In the genomic region with DNA sequence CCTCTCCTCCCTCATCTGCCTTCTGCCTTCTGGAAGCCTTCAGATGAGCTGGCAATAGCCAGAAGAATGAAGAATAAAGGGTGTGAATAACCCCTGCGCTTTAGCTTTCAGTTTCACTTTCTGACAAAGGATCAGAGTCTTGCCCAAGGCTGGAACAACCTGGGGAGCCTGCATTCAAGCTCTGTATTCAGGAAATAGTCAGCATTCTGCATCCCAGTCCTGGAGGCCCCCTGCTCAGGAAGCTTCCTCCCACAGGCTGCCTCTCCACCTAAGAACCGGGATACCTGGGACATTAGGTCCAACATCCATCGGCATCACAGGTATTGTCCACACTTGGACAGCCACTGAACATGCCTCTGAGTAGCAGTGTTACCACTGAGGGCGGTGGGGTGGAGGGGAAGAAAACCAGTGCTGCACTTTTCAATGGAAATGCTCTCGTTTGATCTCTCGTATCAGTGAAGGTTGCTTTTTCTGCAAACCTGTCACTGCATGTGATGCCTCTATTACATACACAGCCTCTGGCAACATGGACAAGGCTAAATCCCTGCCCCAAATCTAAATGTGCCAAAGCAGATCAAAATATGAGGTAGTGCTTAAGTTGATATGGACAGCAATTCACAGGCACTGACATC, we compare ENCODE assay signal across 10 cellular contexts. TPM values are rescaled to one million over a fixed set of nuclear protein-coding genes. Genes with fewer than 3 reads are reported as not detected.
DNase-seq lines count a peak whose midpoint lies in the region; ATAC-seq, FAIRE-seq and TF ChIP-seq lines count a peak whose summit lies in the region.
"Had no signal": no experiment of that assay in that cellular context is flagged by ENCODE, and none has a peak within 500 bp of the region (broad histone marks: within the 10 kb centered on the region; RNA-seq: fewer than 3 reads in every experiment).

No MANE protein-coding gene starts in this region.

- peaks cover 0 to 3% (median 0%) of the 10 kb centered on the region in 5 donors for H3K27me3 Mint-ChIP-seq in naive thymus-derived CD4-positive, alpha-beta T cell
- H3K27me3 Mint-ChIP-seq in activated T-cell treated with anti-CD3 and anti-CD28 coated beads, Interleukin-2, amount 50 U/mL, for 24 hours: no peaks in the 10 kb centered on the region
- H3K27me3 Mint-ChIP-seq: IgD-negative memory B cell had no signal

- no peak overlapping the region for H3K27ac Mint-ChIP-seq in naive thymus-derived CD4-positive, alpha-beta T cell
- H3K27ac Mint-ChIP-seq in activated T-cell treated with anti-CD3 and anti-CD28 coated beads, Interleukin-2, amount 50 U/mL, for 24 hours: no peak overlapping the region
- H3K27ac Mint-ChIP-seq: IgD-negative memory B cell had no signal

- peak overlapping the region in 4 of 10 donors; percentile 8 to 35 (median 18) for H3K4me3 Mint-ChIP-seq in naive thymus-derived CD4-positive, alpha-beta T cell
- H3K4me3 Mint-ChIP-seq in activated T-cell treated with anti-CD3 and anti-CD28 coated beads, Interleukin-2, amount 50 U/mL, for 24 hours: no peak overlapping the region
- H3K4me3 Mint-ChIP-seq: IgD-negative memory B cell had no signal

- POLR2A ChIA-PET in naive thymus-derived CD4-positive, alpha-beta T cell (lab: Charles Lee): no interaction called here

- peak overlapping the region; percentile 22 for H3K9ac ChIP-seq in HUES6 (ENCODE audit: low read length)

- H3K9me3 ChIP-seq in HUES6 (ENCODE audit: control insufficient read depth, insufficient read depth, low read depth, low read length): no peaks in the 10 kb centered on the region
- no peaks in the 10 kb centered on the region for H3K9me3 ChIP-seq in naive thymus-derived CD4-positive, alpha-beta T cell (ENCODE audit: control insufficient read depth in 2 of 3, low read length in 3 of 3)

- ATAC-seq in GM19455 (IDR thresholded peaks at IDR 0.05; ENCODE audit: unreplicated experiment) (peak; percentile 63), Right ventricle myocardium inferior (no peak)
- ATAC-seq in naive thymus-derived CD4-positive, alpha-beta T cell: peak; percentile 47

- peaks cover 44% of the 10 kb centered on the region for H3K4me1 ChIP-seq in HUES6 (ENCODE audit: control insufficient read depth, insufficient read depth, low read length)
- no peaks in the 10 kb centered on the region for H3K4me1 ChIP-seq in naive thymus-derived CD4-positive, alpha-beta T cell (ENCODE audit: control insufficient read depth in 2 of 2, insufficient read depth in 2 of 2, low read length in 2 of 2)

- peaks cover 0 to 1% (median 0%) of the 10 kb centered on the region in 11 donors for H3K9me3 Mint-ChIP-seq in naive thymus-derived CD4-positive, alpha-beta T cell
- no peaks in the 10 kb centered on the region for H3K9me3 Mint-ChIP-seq in activated T-cell treated with anti-CD3 and anti-CD28 coated beads, Interleukin-2, amount 50 U/mL, for 24 hours
- H3K9me3 Mint-ChIP-seq: IgD-negative memory B cell had no signal

- peaks cover 4 to 22% (median 13%) of the 10 kb centered on the region in 7 donors for H3K4me1 Mint-ChIP-seq in naive thymus-derived CD4-positive, alpha-beta T cell
- peaks cover 15% of the 10 kb centered on the region for H3K4me1 Mint-ChIP-seq in activated T-cell treated with anti-CD3 and anti-CD28 coated beads, Interleukin-2, amount 50 U/mL, for 24 hours (ENCODE audit: low read depth)

- H3K27me3 ChIP-seq in HUES6 (ENCODE audit: control insufficient read depth, insufficient read depth, low read length) (no peaks in the 10 kb centered on the region), bronchial epithelial cell (ENCODE audit: control insufficient read depth, insufficient read depth, low read length) (no peaks in the 10 kb centered on the region)
- no peaks in the 10 kb centered on the region for H3K27me3 ChIP-seq in naive thymus-derived CD4-positive, alpha-beta T cell (ENCODE audit: control insufficient read depth in 2 of 2, insufficient read depth in 2 of 2, low read length in 2 of 2)

- TF ChIP-seq CTCF in bronchial epithelial cell (IDR thresholded peaks at IDR 0.05; ENCODE audit: insufficient read depth, low read length, severe bottlenecking): no peak

- no peaks in the 10 kb centered on the region for H3K36me3 ChIP-seq in HUES6 (ENCODE audit: control insufficient read depth, insufficient read depth, low read length)
- H3K36me3 ChIP-seq in bronchial epithelial cell (ENCODE audit: control insufficient read depth, insufficient read depth, low read length): no peaks in the 10 kb centered on the region
- H3K36me3 ChIP-seq in naive thymus-derived CD4-positive, alpha-beta T cell (ENCODE audit: control insufficient read depth in 2 of 3, insufficient read depth in 3 of 3, low read length in 3 of 3): no peaks in the 10 kb centered on the region

- peak overlapping the region; percentile 32 for H3K4me3 ChIP-seq in HUES6 (ENCODE audit: low read depth, low read length)
- H3K4me3 ChIP-seq in bronchial epithelial cell (ENCODE audit: low read depth, low read length): no peak overlapping the region
- no peak overlapping the region for H3K4me3 ChIP-seq in naive thymus-derived CD4-positive, alpha-beta T cell (ENCODE audit: low read length)

- CTCF ChIA-PET in naive thymus-derived CD4-positive, alpha-beta T cell (lab: Charles Lee): no interaction called here

- FAIRE-seq in bronchial epithelial cell (lab: Jason Lieb, UNC): peak; percentile 13

- peak overlapping the region; percentile 56 for H3K27ac ChIP-seq in HUES6 (ENCODE audit: low read depth, low read length)
- no peak overlapping the region for H3K27ac ChIP-seq in naive thymus-derived CD4-positive, alpha-beta T cell (ENCODE audit: low read depth, low read length)

- intact Hi-C loops in naive thymus-derived CD4-positive, alpha-beta T cell (cut with micrococcal nuclease): no loop called here
- intact Hi-C loops in Right ventricle myocardium inferior (cut with DNase I): no loop called here

- peak; percentile 18 for DNase-seq in bronchial epithelial cell (ENCODE audit: low read depth)
- DNase-seq in naive thymus-derived CD4-positive, alpha-beta T cell: no peak
- DNase-seq in NCI-H2081 (lab: John Stamatoyannopoulos, UW): no peak
- no peak for DNase-seq in activated T-cell treated with anti-CD3 and anti-CD28 coated beads, Interleukin-2, amount 50 U/mL, for 24 hours
- DNase-seq in stimulated activated CD4-positive, alpha-beta T cell treated with anti-CD3 and anti-CD28 coated beads, Interleukin-1b, Interleukin-23, amount 100 ng/mL, for 48 hours: no peak
- no peak for DNase-seq in Right ventricle myocardium inferior (ENCODE audit: missing footprints)
- DNase-seq: amniotic stem cell had no signal

- H3K36me3 Mint-ChIP-seq in naive thymus-derived CD4-positive, alpha-beta T cell: no peaks in the 10 kb centered on the region
- H3K36me3 Mint-ChIP-seq in activated T-cell treated with anti-CD3 and anti-CD28 coated beads, Interleukin-2, amount 50 U/mL, for 24 hours (ENCODE audit: low read depth): no peaks in the 10 kb centered on the region
- H3K36me3 Mint-ChIP-seq: IgD-negative memory B cell had no signal

RNA-seq across cellular contexts. Expression of gene ACO1, which starts 39.8 kb away (rescaled TPM):
- total RNA-seq in bronchial epithelial cell (11.8 and 12.9 TPM in 2 replicates), Right ventricle myocardium inferior (59.5 TPM)
- total RNA-seq in naive thymus-derived CD4-positive, alpha-beta T cell: 10 to 100 TPM in 1 of 5 experiments, 1 to 10 TPM in 4; 4.7 to 10.5 (median 7.4) TPM
- 10 to 100 TPM in 1 of 2 donors, 1 to 10 TPM in 1; 9.6 to 12.3 TPM for polyA plus RNA-seq in naive thymus-derived CD4-positive, alpha-beta T cell
